ENCODE assay signal across 8 cellular contexts in the genomic region with DNA sequence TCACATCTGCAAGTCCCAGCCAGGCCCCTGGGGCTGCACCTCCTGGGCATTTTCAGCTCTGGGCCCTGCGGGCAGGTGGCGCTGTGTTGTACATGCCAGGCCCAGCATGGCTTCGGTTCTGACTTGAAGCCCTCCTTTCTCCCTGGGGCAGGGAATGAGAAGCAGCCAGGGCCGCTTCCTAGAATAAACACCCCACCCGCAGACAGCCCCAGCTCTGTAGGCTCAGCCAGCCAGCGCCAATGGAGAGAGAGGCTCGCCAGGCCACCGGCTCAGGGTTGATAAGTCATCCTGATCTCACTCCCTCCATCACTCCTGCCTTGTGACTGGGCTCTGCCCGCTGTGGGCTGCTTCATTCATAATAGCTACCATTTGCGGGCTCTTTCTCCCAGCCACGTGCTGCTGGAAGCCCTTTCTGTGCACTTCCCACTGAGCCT. TPM values are rescaled to one million over a fixed set of nuclear protein-coding genes. Genes with fewer than 3 reads are reported as not detected.
DNase-seq lines count a peak whose midpoint lies in the region; ATAC-seq and TF ChIP-seq lines count a peak whose summit lies in the region.

No MANE protein-coding gene starts in this region.

- peak overlapping the region; percentile 10 for H3K4me3 Mint-ChIP-seq in activated T-helper 2 cell treated with anti-CD3 and anti-CD28 coated beads, Interferon-gamma antibody, Interleukin-2, Interleukin-4, amounts not matched to agents 10 μg/mL and 5 μg/mL and 100 μg/mL, durations not matched to agents 14 hours and 24 hours and 36 hours (ENCODE audit: low read depth)
- H3K4me3 Mint-ChIP-seq in progenitor cell of endocrine pancreas (ENCODE audit: low read depth) = no peak overlapping the region

- DNase-seq in SIG-M5 treated with dmso at 0.1 percent for 504 hours (lab: John Stamatoyannopoulos, UW; ENCODE audit: unreplicated experiment) (peak; percentile 66), SIG-M5 (lab: John Stamatoyannopoulos, UW) (no peak), globus pallidus (ENCODE audit: low spot score) (peak; percentile 31), progenitor cell of endocrine pancreas (ENCODE audit: low spot score, unreplicated experiment) (peak; percentile 70)
- peak; percentile 55 for DNase-seq in activated T-helper 2 cell treated with anti-CD3 and anti-CD28 coated beads, Interferon-gamma antibody, Interleukin-2, Interleukin-4, amounts not matched to agents 10 μg/mL and 5 μg/mL and 100 μg/mL, durations not matched to agents 14 hours and 24 hours and 36 hours (ENCODE audit: low spot score)

- H3K4me1 Mint-ChIP-seq in activated T-helper 2 cell treated with anti-CD3 and anti-CD28 coated beads, Interferon-gamma antibody, Interleukin-2, Interleukin-4, amounts not matched to agents 10 μg/mL and 5 μg/mL and 100 μg/mL, durations not matched to agents 14 hours and 24 hours and 36 hours (ENCODE audit: low read depth) = peaks cover 18% of the 10 kb centered on the region
- H3K4me1 Mint-ChIP-seq in progenitor cell of endocrine pancreas (ENCODE audit: low read depth) = peaks cover 10% of the 10 kb centered on the region

- peak overlapping the region; percentile 68 for H3K4me2 ChIP-seq in OCI-LY3 (ENCODE audit: low read length)

- peak overlapping the region; percentile 51; the same call in 1 of the 2 replicates for H3K27ac ChIP-seq in OCI-LY3 (ENCODE audit: low read length)

- intact Hi-C loops in activated T-helper 2 cell treated with anti-CD3 and anti-CD28 coated beads, Interferon-gamma antibody, Interleukin-2, Interleukin-4, amounts not matched to agents 10 μg/mL and 5 μg/mL and 100 μg/mL, durations not matched to agents 14 hours and 24 hours and 36 hours (cut with micrococcal nuclease) = loop anchor here (1.0 kb wide), 1 partner anchor 20 kb away; no protein-coding TSS in a partner anchor

- no peak overlapping the region for H3K9ac ChIP-seq in OCI-LY3 (ENCODE audit: low read length)

- H4K20me1 ChIP-seq in OCI-LY3 (ENCODE audit: insufficient read depth, low read length) = no peaks in the 10 kb centered on the region

- no peak overlapping the region for H3K27ac Mint-ChIP-seq in activated T-helper 2 cell treated with anti-CD3 and anti-CD28 coated beads, Interferon-gamma antibody, Interleukin-2, Interleukin-4, amounts not matched to agents 10 μg/mL and 5 μg/mL and 100 μg/mL, durations not matched to agents 14 hours and 24 hours and 36 hours
- no peak overlapping the region for H3K27ac Mint-ChIP-seq in progenitor cell of endocrine pancreas

- peaks cover 6% of the 10 kb centered on the region for H3K36me3 ChIP-seq in OCI-LY3 (replicated peaks; ENCODE audit: low read depth, low read length)

- H3K36me3 Mint-ChIP-seq in activated T-helper 2 cell treated with anti-CD3 and anti-CD28 coated beads, Interferon-gamma antibody, Interleukin-2, Interleukin-4, amounts not matched to agents 10 μg/mL and 5 μg/mL and 100 μg/mL, durations not matched to agents 14 hours and 24 hours and 36 hours (ENCODE audit: low read depth) = peaks cover 23% of the 10 kb centered on the region
- peaks cover 1% of the 10 kb centered on the region for H3K36me3 Mint-ChIP-seq in progenitor cell of endocrine pancreas (ENCODE audit: insufficient read depth)

- peaks cover 5% of the 10 kb centered on the region for H3K9me3 Mint-ChIP-seq in activated T-helper 2 cell treated with anti-CD3 and anti-CD28 coated beads, Interferon-gamma antibody, Interleukin-2, Interleukin-4, amounts not matched to agents 10 μg/mL and 5 μg/mL and 100 μg/mL, durations not matched to agents 14 hours and 24 hours and 36 hours
- no peaks in the 10 kb centered on the region for H3K9me3 Mint-ChIP-seq in progenitor cell of endocrine pancreas (ENCODE audit: low read depth)

- peaks cover 16% of the 10 kb centered on the region for H3K79me2 ChIP-seq in OCI-LY3 (ENCODE audit: low read length)

- no peak for ATAC-seq in HG03457 (IDR thresholded peaks at IDR 0.05; ENCODE audit: unreplicated experiment)
- no peak for ATAC-seq in GM19397 (IDR thresholded peaks at IDR 0.05; ENCODE audit: unreplicated experiment)

- TF ChIP-seq CTCF in OCI-LY3 (IDR thresholded peaks at IDR 0.05; ENCODE audit: low read depth, low read length) (peak; percentile 94), progenitor cell of endocrine pancreas (IDR thresholded peaks at IDR 0.05; ENCODE audit: unreplicated experiment) (peak; percentile 74)

- peaks cover 29% of the 10 kb centered on the region for H3K4me1 ChIP-seq in OCI-LY3 (ENCODE audit: low read length)

- H3K27me3 Mint-ChIP-seq in activated T-helper 2 cell treated with anti-CD3 and anti-CD28 coated beads, Interferon-gamma antibody, Interleukin-2, Interleukin-4, amounts not matched to agents 10 μg/mL and 5 μg/mL and 100 μg/mL, durations not matched to agents 14 hours and 24 hours and 36 hours (ENCODE audit: low read depth) = peaks cover 12% of the 10 kb centered on the region
- no peaks in the 10 kb centered on the region for H3K27me3 Mint-ChIP-seq in progenitor cell of endocrine pancreas

- H3K4me3 ChIP-seq in OCI-LY3 (ENCODE audit: low read length) = peak overlapping the region; percentile 36

- H3K27me3 ChIP-seq in OCI-LY3 (ENCODE audit: low read depth, low read length) = peaks cover 8% of the 10 kb centered on the region

- H2AFZ ChIP-seq in OCI-LY3 (ENCODE audit: low read depth, low read length) = peak overlapping the region; percentile 87

- H3K9me3 ChIP-seq in OCI-LY3 (ENCODE audit: insufficient read depth, low read length) = no peaks in the 10 kb centered on the region

RNA-seq across cellular contexts. Expression of a gene that starts 6.0 kb away (rescaled TPM):
- 2.1 and 2.5 TPM in 2 replicates for total RNA-seq in activated T-helper 2 cell treated with anti-CD3 and anti-CD28 coated beads, Interferon-gamma antibody, Interleukin-2, Interleukin-4, amounts not matched to agents 10 μg/mL and 5 μg/mL and 100 μg/mL, durations not matched to agents 14 hours and 24 hours and 36 hours
- 22.2 and 23.2 TPM in 2 replicates for total RNA-seq in progenitor cell of endocrine pancreas

RNA-seq across cellular contexts. Expression of a gene that starts 37.0 kb away (rescaled TPM):
- total RNA-seq in activated T-helper 2 cell treated with anti-CD3 and anti-CD28 coated beads, Interferon-gamma antibody, Interleukin-2, Interleukin-4, amounts not matched to agents 10 μg/mL and 5 μg/mL and 100 μg/mL, durations not matched to agents 14 hours and 24 hours and 36 hours = 40.4 and 41.9 TPM in 2 replicates
- 22.9 and 29.0 TPM in 2 replicates for total RNA-seq in progenitor cell of endocrine pancreas

RNA-seq across cellular contexts. Expression of a gene that starts 41.3 kb away (rescaled TPM):
- total RNA-seq in activated T-helper 2 cell treated with anti-CD3 and anti-CD28 coated beads, Interferon-gamma antibody, Interleukin-2, Interleukin-4, amounts not matched to agents 10 μg/mL and 5 μg/mL and 100 μg/mL, durations not matched to agents 14 hours and 24 hours and 36 hours = 73.1 and 73.8 TPM in 2 replicates
- total RNA-seq in progenitor cell of endocrine pancreas = 33.5 and 36.7 TPM in 2 replicates
